In the genomic region with DNA sequence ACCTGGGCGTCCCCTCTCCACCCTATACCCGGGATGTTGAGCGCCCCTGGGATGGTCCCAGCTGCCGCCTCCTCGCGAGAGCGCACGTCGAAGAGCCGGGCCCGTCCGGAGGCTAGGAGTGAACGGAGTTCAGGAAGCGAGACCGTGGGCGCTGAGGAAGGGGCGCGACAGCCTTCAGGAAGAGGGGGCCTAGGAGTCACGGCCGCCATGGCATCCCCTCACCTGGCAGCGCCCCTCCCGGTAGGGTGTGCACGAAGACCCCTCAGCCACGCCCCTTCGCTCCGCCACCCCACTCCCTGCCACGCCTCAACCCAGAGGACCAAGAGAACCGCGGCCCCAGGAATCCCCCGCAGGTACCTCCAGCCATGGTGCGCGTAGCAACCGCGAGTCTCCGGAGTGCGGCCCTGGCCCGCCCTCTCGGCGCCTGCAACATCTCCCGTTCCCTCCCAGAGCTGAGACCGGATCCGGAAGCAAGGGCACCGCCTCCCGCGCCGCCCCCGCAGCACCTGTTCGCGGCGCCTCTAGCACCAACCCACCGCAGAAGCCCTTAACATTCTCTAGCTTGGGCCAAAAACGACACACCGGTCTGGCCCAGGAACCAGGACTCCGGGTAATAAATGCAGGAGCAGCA, we compare ENCODE assay signal across 8 cellular contexts. TPM values are rescaled to one million over a fixed set of nuclear protein-coding genes. Genes with fewer than 3 reads are reported as not detected.
DNase-seq lines count a peak whose midpoint lies in the region; ATAC-seq and TF ChIP-seq lines count a peak whose summit lies in the region.

A gene with protein sequence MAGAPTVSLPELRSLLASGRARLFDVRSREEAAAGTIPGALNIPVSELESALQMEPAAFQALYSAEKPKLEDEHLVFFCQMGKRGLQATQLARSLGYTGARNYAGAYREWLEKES (minus strand): TSS at position 442 of the 631 bp plus-strand sequence. CDS start 75 bp downstream, at position 367.

- ATAC-seq in GM21367 (IDR thresholded peaks at IDR 0.05; ENCODE audit: unreplicated experiment) (peak; percentile 53), T-cell (replicated peaks in 1 of 4) (peak; percentile 87 to 94 (median 92))

- no peaks in the 10 kb centered on the region for H3F3A ChIP-seq in smooth muscle cell (ENCODE audit: low read depth)

- CTCF ChIA-PET in Caco-2 (lab: Charles Lee) (interaction anchor here (0.5 to 1.4 kb wide), 6 partner anchors 17 to 106 kb away, joined by 3 to 8 read pairs (median 4); a partner anchor contains a TSS), T-cell (lab: Charles Lee) (interaction anchor here (0.6 to 5.1 kb wide), 8 partner anchors 16 to 59 kb away, joined by 3 to 25 read pairs (median 6); a partner anchor contains a TSS)

- peak within 1 kb of the TSS; percentile 94 for H3K4me3 Mint-ChIP-seq in Caco-2 (ENCODE audit: unreplicated experiment)
- peak within 1 kb of the TSS; percentile 88 to 90 (median 89) for H3K4me3 Mint-ChIP-seq in T-cell

- H3K27ac Mint-ChIP-seq in Caco-2 (ENCODE audit: unreplicated experiment) (peak within 1 kb of the TSS; percentile 87), T-cell (peak within 1 kb of the TSS; percentile 95)

- intact Hi-C loops in Caco-2 (cut with micrococcal nuclease; ENCODE audit: unreplicated experiment), result loop anchor here (1.0 kb wide), 1 partner anchor 41 kb away; no protein-coding TSS in a partner anchor

- H3K27ac ChIP-seq in adipose tissue (ENCODE audit: low read depth, low read length), result peak within 1 kb of the TSS; percentile 43
- H3K27ac ChIP-seq in smooth muscle cell (ENCODE audit: low read depth), result no peak within 1 kb of the TSS

- H3K4me3 ChIP-seq in Caco-2 (ENCODE audit: low read depth, low read length), result peak within 1 kb of the TSS; percentile 72
- H3K4me3 ChIP-seq in Jurkat, Clone E6-1 (ENCODE audit: low read length), result peak within 1 kb of the TSS; percentile 81
- peak within 1 kb of the TSS; percentile 63 for H3K4me3 ChIP-seq in smooth muscle cell

- H3K4me1 Mint-ChIP-seq in Caco-2 (ENCODE audit: low read depth, unreplicated experiment), result no peaks in the 10 kb centered on the region
- peaks cover 40 to 51% (median 51%) of the 10 kb centered on the region in 3 donors for H3K4me1 Mint-ChIP-seq in T-cell

- H3K27me3 ChIP-seq in Caco-2 (replicated peaks; ENCODE audit: control insufficient read depth, insufficient read depth, low read length) (no peaks in the 10 kb centered on the region), smooth muscle cell (ENCODE audit: low read depth) (no peaks in the 10 kb centered on the region)

- no peaks in the 10 kb centered on the region for H3K27me3 Mint-ChIP-seq in Caco-2 (ENCODE audit: insufficient read depth, unreplicated experiment)
- H3K27me3 Mint-ChIP-seq in T-cell, result no peaks in the 10 kb centered on the region

- peak within 1 kb of the TSS; percentile 62 for H2AFZ ChIP-seq in smooth muscle cell (ENCODE audit: low read depth)

- BruUV-seq in Caco-2 (replicated peaks; lab: Mats Ljungman, UMichigan), result TSS peak; percentile 53

- POLR2A ChIA-PET in Caco-2 (lab: Charles Lee) (interaction anchor here (0.7 to 2.2 kb wide), 3 partner anchors 17 to 41 kb away, joined by 3 to 20 read pairs (median 4); a partner anchor contains a TSS), T-cell (lab: Charles Lee) (interaction anchor here (0.5 to 1.9 kb wide), 4 partner anchors 8 to 187 kb away, joined by 4 to 7 read pairs (median 6); a partner anchor contains a TSS)

- H3K9me3 ChIP-seq in Caco-2, result no peaks in the 10 kb centered on the region
- H3K9me3 ChIP-seq in smooth muscle cell (replicated peaks; ENCODE audit: low read depth), result no peaks in the 10 kb centered on the region

- peaks cover 7% of the 10 kb centered on the region; the same call in 1 of the 2 replicates for H3K4me1 ChIP-seq in Caco-2
- peaks cover 11% of the 10 kb centered on the region for H3K4me1 ChIP-seq in smooth muscle cell (ENCODE audit: low read depth)

- H3K36me3 Mint-ChIP-seq in Caco-2 (ENCODE audit: insufficient read depth, unreplicated experiment) (peaks cover 35% of the 10 kb centered on the region), T-cell (peaks cover 32% of the 10 kb centered on the region)

- no peak within 1 kb of the TSS for H3K9ac ChIP-seq in smooth muscle cell (ENCODE audit: low read depth)

- DNase-seq in Caco-2 (peak; percentile 78 to 80), T-cell (peak; percentile 77 to 93 (median 86)), iPS-NIHi11 (ENCODE audit: low spot score) (peak; percentile 83), smooth muscle cell (lab: John Stamatoyannopoulos, UW; ENCODE audit: unreplicated experiment) (no peak), globus pallidus (ENCODE audit: low spot score) (no peak)
- DNase-seq in Jurkat, Clone E6-1 (ENCODE audit: low read depth, low spot score), result peak; percentile 70

- H3K79me2 ChIP-seq in smooth muscle cell (ENCODE audit: low read depth), result peaks cover under 1% of the 10 kb centered on the region

- peak within 1 kb of the TSS; percentile 88 for H3K4me2 ChIP-seq in smooth muscle cell

- TF ChIP-seq CTCF in Caco-2 (IDR thresholded peaks at IDR 0.05; ENCODE audit: insufficient read depth in 1 of 2, low read depth in 1 of 2, low read length in 1 of 2, severe bottlenecking in 1 of 2, unreplicated experiment in 1 of 2), result no peak
- TF ChIP-seq CTCF in smooth muscle cell (IDR thresholded peaks at IDR 0.05; ENCODE audit: borderline replicate concordance, insufficient read depth, poor library complexity, severe bottlenecking), result no peak

- WGBS in adipose tissue, 3 donors, result 6 to 39% (median 31%) methylated on average over 50 to 54 of the region's 54 CpGs
- WGBS in smooth muscle cell (ENCODE audit: low lambda C conversion rate), result 9% methylated on average over 45 of the region's 54 CpGs

- no peaks in the 10 kb centered on the region for H4K20me1 ChIP-seq in smooth muscle cell (ENCODE audit: low read depth)

- H3K9me3 Mint-ChIP-seq in Caco-2 (ENCODE audit: unreplicated experiment), result no peaks in the 10 kb centered on the region
- no peaks in the 10 kb centered on the region for H3K9me3 Mint-ChIP-seq in T-cell

- H3K36me3 ChIP-seq in Caco-2 (ENCODE audit: control insufficient read depth, insufficient read depth, low read length), result peaks cover 12% of the 10 kb centered on the region
- no peaks in the 10 kb centered on the region for H3K36me3 ChIP-seq in smooth muscle cell (ENCODE audit: low read depth)

RNA-seq across cellular contexts. Expression of the gene that starts here (rescaled TPM):
- total RNA-seq in Caco-2 (2022) (24.8 and 26.8 TPM in 2 replicates), T-cell (100 to 1,000 TPM in 2 of 5 donors, 10 to 100 TPM in 3; 39.9 to 130 (median 94.8) TPM), smooth muscle cell (11.5 and 48.0 TPM in 2 replicates)
- polyA plus RNA-seq in Jurkat, Clone E6-1 (2012; ENCODE audit: insufficient read depth, insufficient read length), result 120 TPM
- polyA plus RNA-seq in adipose tissue (10 to 100 TPM; 33.7 to 78.1 (median 52.5) TPM), smooth muscle cell (26.0 and 63.2 TPM in 2 replicates)

Comparison
In these comparisons a context has a peak if more than half of its experiments do, and no peak if none do; other contexts are left out.
1. DNase-seq: peak in Caco-2 (2 of 2), Jurkat, Clone E6-1 (single experiment), T-cell (34 of 34) and iPS-NIHi11 (single experiment); none in smooth muscle cell (single experiment) and globus pallidus (single experiment).
2. Peak in every context shown above with its lines, with median percentiles within 50 percentile points of each other: H3K4me3 ChIP-seq.